8 cellular contexts compared by ENCODE assay signal in genomic region chr4:55358668-55359067, GRCh38. TPM values are rescaled to one million over a fixed set of nuclear protein-coding genes. Genes with fewer than 3 reads are reported as not detected.
DNase-seq lines count a peak whose midpoint lies in the region; ATAC-seq, FAIRE-seq and TF ChIP-seq lines count a peak whose summit lies in the region.

No MANE protein-coding gene starts in this region.

- H3K4me2 ChIP-seq in mammary epithelial cell (ENCODE audit: insufficient read depth, low read depth, low read length): peak overlapping the region; percentile 46

- no peak overlapping the region for H2AFZ ChIP-seq in mammary epithelial cell (ENCODE audit: low read depth, low read length)

- POLR2A ChIA-PET in BJ (lab: Charles Lee): interaction anchor here (0.6 kb wide), 1 partner anchor 31 kb away, joined by 13 read pairs; no protein-coding TSS in a partner anchor

- peak in 3 of 4 donors; percentile 57 to 81 (median 71) for ATAC-seq in pancreas

- H3K79me2 ChIP-seq in mammary epithelial cell (ENCODE audit: insufficient read depth, low read length): no peaks in the 10 kb centered on the region

- H4K20me1 ChIP-seq in mammary epithelial cell (ENCODE audit: insufficient read depth, low read length): no peaks in the 10 kb centered on the region

- FAIRE-seq in pancreas (lab: Jason Lieb, UNC): no peak

- 8% methylated on average over 2 of the region's 2 CpGs for WGBS in mammary epithelial cell (ENCODE audit: low coverage, missing lambda C conversion rate)
- WGBS in pancreas, 2 donors: 76 to 83% methylated on average over 2 of the region's 2 CpGs

- in situ Hi-C loops in mammary epithelial cell (cut with MboI; ENCODE audit: low sequenced_read_pairs in 2 of 2): loop anchor here (5.0 to 10.0 kb wide), 2 partner anchors 39 to 376 kb away; partner anchors contain the start of gene TMEM165 (in 1 of the 2)

- H3K4me1 ChIP-seq in mammary epithelial cell (ENCODE audit: insufficient read depth, low read length) (peaks cover 25% of the 10 kb centered on the region), pancreas (no peaks in the 10 kb centered on the region)

- H3K9me3 ChIP-seq in mammary epithelial cell (replicated peaks; ENCODE audit: insufficient read depth, low read length) (no peaks in the 10 kb centered on the region), pancreas (no peaks in the 10 kb centered on the region)

- CTCF ChIA-PET in BJ (lab: Yijun Ruan, JAX): interaction anchor here (1.0 to 2.0 kb wide), 2 partner anchors 10 to 14 kb away, joined by 3 to 4 read pairs; no protein-coding TSS in a partner anchor
- CTCF ChIA-PET in mammary epithelial cell (lab: Charles Lee; ENCODE audit: low non-redundant PET): no interaction called here

- H3K4me3 ChIP-seq in BJ (ENCODE audit: low read depth, low read length): no peak overlapping the region
- H3K4me3 ChIP-seq in mammary epithelial cell (replicated peaks in 1 of 3; ENCODE audit: insufficient read depth in 1 of 3, low read depth in 2 of 3, low read length in 3 of 3): no peak overlapping the region
- no peak overlapping the region for H3K4me3 ChIP-seq in pancreas

- no TSS peak for BruUV-seq in mammary epithelial cell (replicated peaks; lab: Mats Ljungman, UMichigan)

- dilution Hi-C loops in mammary epithelial cell (cut with HindIII; ENCODE audit: low sequenced_read_pairs): no loop called here

- H3K27me3 ChIP-seq in BJ (ENCODE audit: control insufficient read depth, insufficient read depth, low read length) (no peaks in the 10 kb centered on the region), mammary epithelial cell (ENCODE audit: insufficient read depth, low read length) (no peaks in the 10 kb centered on the region), pancreas (no peaks in the 10 kb centered on the region)

- DNase-seq in BJ (ENCODE audit: low read depth) (peak; percentile 87), GM20000 (ENCODE audit: low spot score) (peak; percentile 44), HT1080 (ENCODE audit: low read depth) (peak; percentile 71), mammary epithelial cell (peak; percentile 83), pancreas (no peak), NCI-H226 (no peak), hypothalamus (lab: John Stamatoyannopoulos, UW) (no peak), NCI-H2107 (lab: John Stamatoyannopoulos, UW) (no peak)

- H3K27ac ChIP-seq in mammary epithelial cell (ENCODE audit: insufficient read depth, low read depth, low read length): no peak overlapping the region
- H3K27ac ChIP-seq in pancreas: no peak overlapping the region

- H3K36me3 ChIP-seq in BJ (ENCODE audit: control insufficient read depth, insufficient read depth, low read length) (peaks cover 3% of the 10 kb centered on the region; the same call in 1 of the 2 replicates), mammary epithelial cell (ENCODE audit: insufficient read depth, low read length) (no peaks in the 10 kb centered on the region), pancreas (no peaks in the 10 kb centered on the region)

- intact Hi-C loops in mammary epithelial cell (cut with micrococcal nuclease) (loop anchor here (1.0 kb wide), 3 partner anchors 12 to 37 kb away; partner anchors contain the start of genes SRD5A3 and TMEM165), pancreas (cut with DNase I) (no loop called here)

- no peak overlapping the region for H3K9ac ChIP-seq in mammary epithelial cell (ENCODE audit: insufficient read depth, low read length)

- TF ChIP-seq CTCF in BJ (IDR thresholded peaks at IDR 0.05; ENCODE audit: insufficient read depth, low read depth, low read length) (no peak), GM20000 (IDR thresholded peaks at IDR 0.05; ENCODE audit: extremely low read depth, missing control alignments) (no peak), mammary epithelial cell (conservative IDR thresholded peaks at IDR 0.05 in 1 of 2, IDR thresholded peaks at IDR 0.05 in 1 of 2; ENCODE audit: extremely low read depth in 1 of 2, insufficient read depth in 1 of 2, low read depth in 1 of 2, low read length in 2 of 2) (no peak), pancreas (IDR thresholded peaks at IDR 0.05) (no peak)

RNA-seq across cellular contexts. Expression of gene SRD5A3, which starts 12.6 kb away (rescaled TPM):
- 15.2 and 24.0 TPM in 2 replicates for polyA plus RNA-seq in BJ (2011; rRNA removed)
- 9.5 and 10.2 TPM in 2 replicates for polyA minus RNA-seq in BJ (2011; rRNA and poly(A)+ RNA removed)
- total RNA-seq in HT1080 (2014; rRNA removed; shearing (Covaris generic)): 11.8 and 18.3 TPM in 2 replicates
- 9.2 and 9.8 TPM in 2 replicates for polyA plus RNA-seq in HT1080 (2015; cell fraction: cytosol; rRNA removed)
- polyA plus RNA-seq in HT1080 (2015; cell fraction: nucleus; rRNA removed): 4.6 and 8.8 TPM in 2 replicates
- 10 to 100 TPM; 12.1 to 12.5 TPM for total RNA-seq in mammary epithelial cell
- 8.3 TPM for polyA plus RNA-seq in mammary epithelial cell
- 22.0 TPM for polyA minus RNA-seq in mammary epithelial cell
- 10 to 100 TPM in 4 of 6 donors, 1 to 10 TPM in 2; 9.2 to 14.3 (median 10.5) TPM for total RNA-seq in pancreas
- polyA plus RNA-seq in pancreas: 1 to 10 TPM; 7.1 to 7.4 TPM

RNA-seq across cellular contexts. Expression of gene TMEM165, which starts 37.1 kb away (rescaled TPM):
- polyA plus RNA-seq in BJ (2011; rRNA removed) (129 and 152 TPM in 2 replicates), mammary epithelial cell (57.2 TPM), pancreas (10 to 100 TPM; 34.2 to 41.0 TPM)
- polyA minus RNA-seq in BJ (2011; rRNA and poly(A)+ RNA removed): 170 and 196 TPM in 2 replicates
- total RNA-seq in HT1080 (2014; rRNA removed; shearing (Covaris generic)): 112 and 134 TPM in 2 replicates
- 110 and 117 TPM in 2 replicates for polyA plus RNA-seq in HT1080 (2015; cell fraction: cytosol; rRNA removed)
- polyA plus RNA-seq in HT1080 (2015; cell fraction: nucleus; rRNA removed): 132 and 153 TPM in 2 replicates
- total RNA-seq in mammary epithelial cell (100 to 1,000 TPM; 101 to 121 TPM), pancreas (10 to 100 TPM; 24.3 to 61.6 (median 44.9) TPM)
- 178 TPM for polyA minus RNA-seq in mammary epithelial cell

Comparison
In these comparisons a context has a peak if more than half of its experiments do, and no peak if none do; other contexts are left out.
1. DNase-seq: peak in BJ (single experiment), GM20000 (single experiment), HT1080 (single experiment) and mammary epithelial cell (single experiment); none in pancreas (0 of 6), NCI-H226 (single experiment), hypothalamus (0 of 51) and NCI-H2107 (single experiment).